22 cellular contexts compared by ENCODE assay signal in the genomic region with DNA sequence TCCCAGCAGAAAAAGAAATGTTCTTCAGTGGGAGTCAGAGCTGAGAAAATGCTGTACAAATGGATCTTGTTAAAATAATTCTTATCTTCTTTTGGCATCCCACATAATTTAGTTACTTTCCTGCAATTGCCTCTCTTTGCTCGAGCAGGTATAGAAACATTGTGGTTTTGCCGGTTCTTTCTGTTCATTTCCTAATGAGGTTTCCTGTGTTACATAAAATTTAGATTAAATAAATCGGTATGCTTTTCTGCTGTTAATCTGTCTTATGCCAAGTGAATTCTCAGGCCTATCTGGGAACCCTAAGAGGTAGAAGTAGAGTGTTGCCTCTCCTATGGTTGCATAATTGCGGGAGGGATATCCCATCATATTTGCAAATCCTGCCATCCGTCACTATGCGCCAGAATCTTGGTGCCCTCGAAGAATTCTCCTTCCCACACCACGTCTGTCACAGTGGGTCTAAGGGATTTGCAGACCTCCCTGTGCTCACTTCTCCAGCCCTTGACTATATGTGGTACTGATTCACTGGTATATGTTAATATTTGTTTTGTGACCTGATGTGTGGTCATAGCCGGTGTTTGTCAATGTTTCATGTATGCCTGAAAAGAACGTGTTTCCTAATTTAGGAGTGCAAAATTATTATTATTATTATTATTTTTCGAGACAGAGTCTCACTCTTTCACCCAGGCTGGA. TPM values are rescaled to one million over a fixed set of nuclear protein-coding genes. Genes with fewer than 3 reads are reported as not detected.
A peak's percentile ranks its signal among the peaks of the same experiment; 100 is the strongest.
DNase-seq lines count a peak whose midpoint lies in the region; ATAC-seq and TF ChIP-seq lines count a peak whose summit lies in the region.
"Had no signal": no experiment of that assay in that cellular context is flagged by ENCODE, and none has a peak within 500 bp of the region (broad histone marks: within the 10 kb centered on the region; RNA-seq: fewer than 3 reads in every experiment).

No MANE protein-coding gene starts in this region.

- no peak overlapping the region for H3K4me2 ChIP-seq in DND-41 (ENCODE audit: insufficient read depth, low read length)
- H3K4me2 ChIP-seq: A549 had no signal

- no peak overlapping the region for H3K27ac ChIP-seq in CD4-positive, alpha-beta T cell (ENCODE audit: low read depth, low read length)
- H3K27ac ChIP-seq in DND-41 (ENCODE audit: low read length) = no peak overlapping the region
- H3K27ac ChIP-seq in spleen = no peak overlapping the region
- no peak overlapping the region for H3K27ac ChIP-seq in A673 (ENCODE audit: low read depth, low read length, poor library complexity, severe bottlenecking)
- H3K27ac ChIP-seq: A549, Peyer's patch had no signal

- no peak for TF ChIP-seq POLR2A in spleen (IDR thresholded peaks at IDR 0.05)

- H3K36me3 ChIP-seq in DND-41 (ENCODE audit: insufficient read depth, low read length) (no peaks in the 10 kb centered on the region), spleen (no peaks in the 10 kb centered on the region), A673 (ENCODE audit: insufficient read depth, low read length, poor library complexity, severe bottlenecking) (no peaks in the 10 kb centered on the region)
- H3K36me3 ChIP-seq: Peyer's patch had no signal

- CTCF ChIA-PET in CD4-positive, alpha-beta T cell (lab: Charles Lee) = no interaction called here
- CTCF ChIA-PET in A673 (lab: Charles Lee) = no interaction called here

- H3K9me3 Mint-ChIP-seq in CD4-positive, alpha-beta T cell = peaks cover 5% of the 10 kb centered on the region
- peaks cover 0 to 4% (median 2%) of the 10 kb centered on the region in 9 donors for H3K9me3 Mint-ChIP-seq in naive thymus-derived CD8-positive, alpha-beta T cell
- H3K9me3 Mint-ChIP-seq in activated naive CD8-positive, alpha-beta T cell treated with anti-CD3 and anti-CD28 coated beads, Interleukin-2, amount 50 U/mL, for 24 hours = peaks cover 8% of the 10 kb centered on the region

- no peaks in the 10 kb centered on the region for H3K27me3 Mint-ChIP-seq in CD4-positive, alpha-beta T cell
- H3K27me3 Mint-ChIP-seq in naive thymus-derived CD8-positive, alpha-beta T cell = peaks cover 0 to 5% (median 0%) of the 10 kb centered on the region in 5 donors
- H3K27me3 Mint-ChIP-seq in activated naive CD8-positive, alpha-beta T cell treated with anti-CD3 and anti-CD28 coated beads, Interleukin-2, amount 50 U/mL, for 24 hours = peaks cover 9% of the 10 kb centered on the region

- no peak overlapping the region for H3K4me3 Mint-ChIP-seq in CD4-positive, alpha-beta T cell
- H3K4me3 Mint-ChIP-seq in naive thymus-derived CD8-positive, alpha-beta T cell = peak overlapping the region in 8 of 10 donors; percentile 10 to 65 (median 45)
- no peak overlapping the region for H3K4me3 Mint-ChIP-seq in activated naive CD8-positive, alpha-beta T cell treated with anti-CD3 and anti-CD28 coated beads, Interleukin-2, amount 50 U/mL, for 24 hours
- H3K4me3 Mint-ChIP-seq: B cell, CD14-positive monocyte had no signal

- WGBS in spleen, 5 donors = 51 to 64% (median 56%) methylated on average over 11 of the region's 11 CpGs

- no peak overlapping the region for H3K4me3 ChIP-seq in DND-41 (ENCODE audit: low read depth in 1 of 2, low read length in 2 of 2)
- H3K4me3 ChIP-seq in spleen = no peak overlapping the region
- no peak overlapping the region for H3K4me3 ChIP-seq in A673 (ENCODE audit: low read depth, low read length, poor library complexity, severe bottlenecking)
- H3K4me3 ChIP-seq: A549, Peyer's patch had no signal

- H3K36me3 Mint-ChIP-seq in CD4-positive, alpha-beta T cell (ENCODE audit: low read depth) = no peaks in the 10 kb centered on the region
- H3K36me3 Mint-ChIP-seq in naive thymus-derived CD8-positive, alpha-beta T cell = peaks cover 0 to 9% (median 0%) of the 10 kb centered on the region in 3 donors
- H3K36me3 Mint-ChIP-seq in activated naive CD8-positive, alpha-beta T cell treated with anti-CD3 and anti-CD28 coated beads, Interleukin-2, amount 50 U/mL, for 24 hours (ENCODE audit: low read depth) = no peaks in the 10 kb centered on the region

- no peaks in the 10 kb centered on the region for H3K9me3 ChIP-seq in CD4-positive, alpha-beta T cell (ENCODE audit: control insufficient read depth, low read length)
- H3K9me3 ChIP-seq in DND-41 (ENCODE audit: insufficient read depth, low read length, severe bottlenecking) = peaks cover 22% of the 10 kb centered on the region
- peaks cover 0 to 26% (median 4%) of the 10 kb centered on the region in 8 donors for H3K9me3 ChIP-seq in spleen
- no peaks in the 10 kb centered on the region for H3K9me3 ChIP-seq in A673 (ENCODE audit: low read depth, low read length, poor library complexity, severe bottlenecking)
- H3K9me3 ChIP-seq: Caco-2, Peyer's patch had no signal

- ATAC-seq in CD4-positive, alpha-beta T cell (ENCODE audit: poor library complexity) = peak; percentile 39
- peak; percentile 17; the same call in 1 of the 3 replicates for ATAC-seq in DND-41 (ENCODE audit: insufficient read depth, low read depth)
- no peak for ATAC-seq in naive thymus-derived CD8-positive, alpha-beta T cell
- no peak for ATAC-seq in activated naive CD8-positive, alpha-beta T cell treated with anti-CD3 and anti-CD28 coated beads, Interleukin-2, amount 50 U/mL, for 24 hours
- ATAC-seq: A549 had no signal

- no peak for DNase-seq in CD4-positive, alpha-beta T cell
- DNase-seq in DND-41 (no peak), spleen (no peak), DMS114 treated with DMSO at 0.1 percent for 48 hours (lab: John Stamatoyannopoulos, UW; ENCODE audit: unreplicated experiment) (no peak), A673 (ENCODE audit: low spot score) (no peak)
- peak; percentile 17 for DNase-seq in central memory CD4-positive, alpha-beta T cell
- no peak for DNase-seq in naive thymus-derived CD8-positive, alpha-beta T cell
- DNase-seq in activated naive CD8-positive, alpha-beta T cell treated with anti-CD3 and anti-CD28 coated beads, Interleukin-2, amount 50 U/mL, for 24 hours = no peak
- DNase-seq: Caco-2, DMS79, GF-D8, IMR-90, KG1, MM.1S, NCI-H2029, NCI-H2227 treated with DMSO at 0.1 percent for 48 hours, NCI-H69, Peyer's patch, SHP77 treated with DMSO at 0.1 percent for 48 hours had no signal

- H3K27me3 ChIP-seq in CD4-positive, alpha-beta T cell (ENCODE audit: control insufficient read depth, insufficient read depth, low read length) = no peaks in the 10 kb centered on the region
- H3K27me3 ChIP-seq in DND-41 (ENCODE audit: insufficient read depth, low read length, poor library complexity) (no peaks in the 10 kb centered on the region), spleen (replicated peaks in 1 of 7) (peaks cover 0 to 2% (median 0%) of the 10 kb centered on the region in 7 donors), A673 (replicated peaks; ENCODE audit: insufficient read depth, low read depth, low read length, poor library complexity) (peaks cover 9% of the 10 kb centered on the region)
- H3K27me3 ChIP-seq: Peyer's patch had no signal

- no peaks in the 10 kb centered on the region for H3K79me2 ChIP-seq in DND-41 (ENCODE audit: insufficient read depth, low read length)

- H2AFZ ChIP-seq in DND-41 (ENCODE audit: low read depth, low read length) = no peak overlapping the region

- no peak for TF ChIP-seq CTCF in CD4-positive, alpha-beta T cell (IDR thresholded peaks at IDR 0.05)
- TF ChIP-seq CTCF in DND-41 (IDR thresholded peaks at IDR 0.05; ENCODE audit: borderline replicate concordance, extremely low read depth, low read length, poor library complexity, severe bottlenecking) = no peak
- TF ChIP-seq CTCF in spleen (IDR thresholded peaks at IDR 0.05 in 8 of 11, conservative IDR thresholded peaks at IDR 0.05 in 3 of 11) = no peak
- TF ChIP-seq CTCF in A673 (conservative IDR thresholded peaks at IDR 0.05; ENCODE audit: low read depth, low read length) = no peak

- H3K4me1 ChIP-seq in DND-41 (ENCODE audit: insufficient read depth, low read length) (peaks cover 9% of the 10 kb centered on the region), spleen (peaks cover 0 to 12% (median 0%) of the 10 kb centered on the region in 6 donors), A673 (ENCODE audit: insufficient read depth, low read length, poor library complexity, severe bottlenecking) (no peaks in the 10 kb centered on the region)
- H3K4me1 ChIP-seq: A549, Caco-2, Peyer's patch had no signal

- peaks cover 27% of the 10 kb centered on the region for H3K4me1 Mint-ChIP-seq in CD4-positive, alpha-beta T cell (ENCODE audit: low read depth)
- H3K4me1 Mint-ChIP-seq in naive thymus-derived CD8-positive, alpha-beta T cell = peaks cover 13 to 19% (median 18%) of the 10 kb centered on the region in 4 donors
- H3K4me1 Mint-ChIP-seq in activated naive CD8-positive, alpha-beta T cell treated with anti-CD3 and anti-CD28 coated beads, Interleukin-2, amount 50 U/mL, for 24 hours = peaks cover 10% of the 10 kb centered on the region
- H3K4me1 Mint-ChIP-seq: B cell had no signal

- H4K20me1 ChIP-seq in DND-41 (ENCODE audit: insufficient read depth, low read length) = no peaks in the 10 kb centered on the region

- intact Hi-C loops in CD4-positive, alpha-beta T cell (cut with DNase I, micrococcal nuclease) = no loop called here
- intact Hi-C loops in spleen (cut with DNase I; ENCODE audit: low total_unique reads) = no loop called here
- intact Hi-C loops in A673 (cut with micrococcal nuclease; ENCODE audit: unreplicated experiment) = no loop called here

- H3K9ac ChIP-seq in DND-41 (ENCODE audit: low read depth, low read length) = no peak overlapping the region

- BruUV-seq in A673 (replicated peaks; lab: Mats Ljungman, UMichigan) = no TSS peak

- no peak overlapping the region for H3K27ac Mint-ChIP-seq in CD4-positive, alpha-beta T cell
- peak overlapping the region in 3 of 10 donors; percentile 48 to 57 (median 54) for H3K27ac Mint-ChIP-seq in naive thymus-derived CD8-positive, alpha-beta T cell
- no peak overlapping the region for H3K27ac Mint-ChIP-seq in activated naive CD8-positive, alpha-beta T cell treated with anti-CD3 and anti-CD28 coated beads, Interleukin-2, amount 50 U/mL, for 24 hours
- H3K27ac Mint-ChIP-seq: B cell had no signal

- POLR2A ChIA-PET in CD4-positive, alpha-beta T cell (lab: Charles Lee) = interaction anchor here (0.6 to 1.1 kb wide), 3 partner anchors 12 to 449 kb away, joined by 3 to 6 read pairs (median 3); a partner anchor contains a TSS
- POLR2A ChIA-PET in naive thymus-derived CD8-positive, alpha-beta T cell (lab: Charles Lee) = no interaction called here
- POLR2A ChIA-PET in A673 (lab: Charles Lee; ENCODE audit: low non-redundant PET) = no interaction called here

RNA-seq across cellular contexts. Expression of a gene that starts 12.2 kb away (rescaled TPM):
- 10 to 100 TPM; 45.3 to 49.2 TPM for total RNA-seq in CD4-positive, alpha-beta T cell
- total RNA-seq in naive thymus-derived CD8-positive, alpha-beta T cell = 10 to 100 TPM; 31.7 to 37.3 TPM
- polyA plus RNA-seq in naive thymus-derived CD8-positive, alpha-beta T cell = 10 to 100 TPM in 1 of 3 donors, 1 to 10 TPM in 2; 2.8 to 10.1 (median 8.0) TPM
- total RNA-seq in spleen (100 to 1,000 TPM in 2 of 7 donors, 10 to 100 TPM in 5; 58.0 to 122 (median 79.4) TPM), A673 (2021) (36.0 and 40.0 TPM in 2 replicates)
- polyA plus RNA-seq in spleen = 10 to 100 TPM in 1 of 3 donors, 1 to 10 TPM in 2; 3.2 to 10.1 (median 3.8) TPM

Comparison
In these comparisons a context has a peak if more than half of its experiments do, and no peak if none do; other contexts are left out.
1. ATAC-seq: peak in CD4-positive, alpha-beta T cell (single experiment) and DND-41 (single experiment); none in naive thymus-derived CD8-positive, alpha-beta T cell (0 of 2) and activated naive CD8-positive, alpha-beta T cell treated with anti-CD3 and anti-CD28 coated beads, Interleukin-2, amount 50 U/mL, for 24 hours (single experiment).
2. H3K4me3 Mint-ChIP-seq: peak in naive thymus-derived CD8-positive, alpha-beta T cell (8 of 10); none in CD4-positive, alpha-beta T cell (single experiment) and activated naive CD8-positive, alpha-beta T cell treated with anti-CD3 and anti-CD28 coated beads, Interleukin-2, amount 50 U/mL, for 24 hours (single experiment).